9 cellular contexts compared by ENCODE assay signal in genomic region chr17:38728290-38728831, GRCh38. TPM values are rescaled to one million over a fixed set of nuclear protein-coding genes. Genes with fewer than 3 reads are reported as not detected.
DNase-seq lines count a peak whose midpoint lies in the region; ATAC-seq and TF ChIP-seq lines count a peak whose summit lies in the region.
"Had no signal": no experiment of that assay in that cellular context is flagged by ENCODE, and none has a peak within 500 bp of the region (broad histone marks: within the 10 kb centered on the region; RNA-seq: fewer than 3 reads in every experiment).

No MANE protein-coding gene starts in this region.

- H3K9me3 ChIP-seq in CD8-positive, alpha-beta memory T cell (ENCODE audit: low read length), result no peaks in the 10 kb centered on the region
- no peaks in the 10 kb centered on the region for H3K9me3 ChIP-seq in Peyer's patch

- ATAC-seq in GM19455 (IDR thresholded peaks at IDR 0.05; ENCODE audit: unreplicated experiment), result no peak

- peak overlapping the region; percentile 44 for H3K27ac ChIP-seq in CD8-positive, alpha-beta memory T cell (ENCODE audit: low read depth, low read length)
- H3K27ac ChIP-seq in Peyer's patch (peak overlapping the region; percentile 25 to 99 (median 62)), skin epidermis (peak overlapping the region in 15 of 21 experiments; percentile 8 to 95 (median 81))

- no peaks in the 10 kb centered on the region for H3K36me3 ChIP-seq in CD8-positive, alpha-beta memory T cell (ENCODE audit: insufficient read depth, low read length)
- no peaks in the 10 kb centered on the region for H3K36me3 ChIP-seq in Peyer's patch

- peak overlapping the region; percentile 83 to 99 (median 98) for H3K27ac Mint-ChIP-seq in CD8-positive, alpha-beta memory T cell

- peak overlapping the region; percentile 60 for H3K4me3 ChIP-seq in CD8-positive, alpha-beta memory T cell (ENCODE audit: low read length)
- H3K4me3 ChIP-seq in Peyer's patch, result no peak overlapping the region
- H3K4me3 ChIP-seq in skin epidermis, result no peak overlapping the region

- H3K4me3 Mint-ChIP-seq in CD8-positive, alpha-beta memory T cell, result peak overlapping the region; percentile 73 to 89 (median 81)

- H3K27me3 ChIP-seq in CD8-positive, alpha-beta memory T cell (ENCODE audit: insufficient read depth, low read length, poor library complexity, severe bottlenecking), result no peaks in the 10 kb centered on the region
- no peaks in the 10 kb centered on the region for H3K27me3 ChIP-seq in Peyer's patch

- no peaks in the 10 kb centered on the region for H3K27me3 Mint-ChIP-seq in CD8-positive, alpha-beta memory T cell

- CTCF ChIA-PET in CD8-positive, alpha-beta memory T cell (lab: Charles Lee), result interaction anchor here (0.8 to 3.0 kb wide), 7 partner anchors 16 to 243 kb away, joined by 3 to 26 read pairs (median 3); partner anchors contain the start of gene MLLT6

- TF ChIP-seq POLR2A in Peyer's patch (IDR thresholded peaks at IDR 0.05), result no peak

- H3K36me3 Mint-ChIP-seq in CD8-positive, alpha-beta memory T cell, result peaks cover 0 to 29% (median 2%) of the 10 kb centered on the region in 3 donors

- DNase-seq in CD8-positive, alpha-beta memory T cell, result peak; percentile 64 to 87 (median 85)
- DNase-seq in Peyer's patch (peak in 2 of 3 donors; percentile 88 to 89), iPS-NIHi11 (ENCODE audit: low spot score) (no peak), NCI-H2081 (lab: John Stamatoyannopoulos, UW) (no peak), NCI-H226 (no peak)
- DNase-seq in activated T-helper 9 cell treated with anti-CD3 and anti-CD28 coated beads, Interleukin-2, amount 50 U/mL, for 16 hours (ENCODE audit: low read depth), result peak; percentile 46
- DNase-seq: NCI-H187 had no signal

- POLR2A ChIA-PET in CD8-positive, alpha-beta memory T cell (lab: Charles Lee), result interaction anchor here (0.8 to 2.5 kb wide), 10 partner anchors 9 to 169 kb away, joined by 3 to 56 read pairs (median 4); partner anchors contain the start of genes MLLT6 and PSMB3

- no peak for TF ChIP-seq CTCF in Peyer's patch (IDR thresholded peaks at IDR 0.05)

- H3K4me1 Mint-ChIP-seq in CD8-positive, alpha-beta memory T cell, result peaks cover 76 to 87% (median 80%) of the 10 kb centered on the region in 3 donors

- H3K4me1 ChIP-seq in CD8-positive, alpha-beta memory T cell (ENCODE audit: insufficient read depth, low read length), result peaks cover 62% of the 10 kb centered on the region
- H3K4me1 ChIP-seq in Peyer's patch, result peaks cover 7 to 64% (median 29%) of the 10 kb centered on the region in 4 donors

- no peaks in the 10 kb centered on the region for H3K9me3 Mint-ChIP-seq in CD8-positive, alpha-beta memory T cell

RNA-seq across cellular contexts. Expression of gene CISD3, which starts 1.8 kb away (rescaled TPM):
- 10 to 100 TPM; 58.2 to 59.6 TPM for total RNA-seq in CD8-positive, alpha-beta memory T cell
- 73.4 TPM for polyA plus RNA-seq in CD8-positive, alpha-beta memory T cell
- 10 to 100 TPM; 10.7 to 55.0 (median 43.2) TPM for total RNA-seq in Peyer's patch

RNA-seq across cellular contexts. Expression of gene PCGF2, which starts 19.8 kb away (rescaled TPM):
- total RNA-seq in CD8-positive, alpha-beta memory T cell, result under 1 TPM; 0.72 to 0.89 TPM
- 0.09 TPM for polyA plus RNA-seq in CD8-positive, alpha-beta memory T cell
- total RNA-seq in Peyer's patch, result 10 to 100 TPM in 2 of 4 donors, 1 to 10 TPM in 2; 8.3 to 41.9 (median 14.5) TPM

RNA-seq across cellular contexts. Expression of gene MLLT6, which starts 23.3 kb away (rescaled TPM):
- 100 to 1,000 TPM; 197 to 202 TPM for total RNA-seq in CD8-positive, alpha-beta memory T cell
- 15.9 TPM for polyA plus RNA-seq in CD8-positive, alpha-beta memory T cell
- 100 to 1,000 TPM in 3 of 4 donors, 10 to 100 TPM in 1; 69.2 to 297 (median 190) TPM for total RNA-seq in Peyer's patch

RNA-seq across cellular contexts. Expression of gene PSMB3, which starts 24.2 kb away (rescaled TPM):
- total RNA-seq in CD8-positive, alpha-beta memory T cell, result 100 to 1,000 TPM; 317 to 323 TPM
- 431 TPM for polyA plus RNA-seq in CD8-positive, alpha-beta memory T cell
- total RNA-seq in Peyer's patch, result 100 to 1,000 TPM; 106 to 165 (median 109) TPM

RNA-seq across cellular contexts. Expression of gene EPOP, which starts 53.6 kb away (rescaled TPM):
- 10 to 100 TPM; 47.0 to 50.0 TPM for total RNA-seq in CD8-positive, alpha-beta memory T cell
- polyA plus RNA-seq in CD8-positive, alpha-beta memory T cell, result 0.10 TPM
- 1 to 10 TPM in 1 of 4 donors, under 1 TPM in 1, not detected in 2; 0.54 to 3.3 TPM for total RNA-seq in Peyer's patch

Comparison
In these comparisons a context has a peak if more than half of its experiments do, and no peak if none do; other contexts are left out.
1. DNase-seq: peak in CD8-positive, alpha-beta memory T cell (5 of 5), Peyer's patch (2 of 3) and activated T-helper 9 cell treated with anti-CD3 and anti-CD28 coated beads, Interleukin-2, amount 50 U/mL, for 16 hours (single experiment); none in iPS-NIHi11 (single experiment), NCI-H2081 (0 of 2) and NCI-H226 (single experiment).
2. RNA of gene PCGF2, which starts 19.8 kb away (total RNA-seq): 8.3 to 41.9 TPM in Peyer's patch; 0.72 to 0.89 TPM in CD8-positive, alpha-beta memory T cell; every median in the first group is over 4 times any median in the second.
3. Peak in every context shown above with its lines, with median percentiles within 50 percentile points of each other: H3K27ac ChIP-seq.